Comparison of ENCODE assay signal across 24 cellular contexts in the genomic region with DNA sequence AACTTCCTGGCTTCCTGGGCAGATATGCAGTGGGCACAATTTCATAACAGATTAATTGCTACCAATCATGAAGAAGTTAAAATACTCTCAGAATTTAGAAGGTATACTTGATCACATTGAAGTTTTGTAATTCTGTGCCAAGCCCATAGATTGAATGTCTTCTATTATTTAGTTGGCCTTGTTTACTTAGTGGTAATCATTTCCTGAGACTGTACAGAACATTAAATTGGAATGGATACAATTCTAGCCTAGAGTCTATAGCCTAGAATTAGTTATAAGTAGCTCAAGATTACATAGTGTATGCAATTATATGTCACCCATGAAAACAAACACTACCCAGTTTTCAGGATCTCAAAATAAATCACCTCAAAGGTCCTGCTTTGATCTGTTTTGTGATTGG.
"Had no signal": no experiment of that assay in that cellular context is flagged by ENCODE, and none has a peak within 500 bp of the region (broad histone marks: within the 10 kb centered on the region; RNA-seq: fewer than 3 reads in every experiment).

No MANE protein-coding gene starts in this region.

- H3K9me3 ChIP-seq: gastroesophageal sphincter, right lobe of liver, testis, transverse colon had no signal

- H3K4me1 ChIP-seq: gastroesophageal sphincter, right lobe of liver, testis had no signal

- DNase-seq: activated CD4-positive, alpha-beta T cell treated with anti-CD3 and anti-CD28 coated beads for 36 hours; activated CD4-positive, CD25-positive, alpha-beta regulatory T cell; activated CD8-positive, alpha-beta memory T cell treated with anti-CD3 and anti-CD28 coated beads, Interleukin-2, amount 10 ng/mL, durations not matched to agents 7 days and 5 days; activated CD8-positive, alpha-beta T cell treated with anti-CD3 and anti-CD28 coated beads, Interleukin-2, amount 10 ng/mL, durations not matched to agents 7 days and 5 days; activated naive CD8-positive, alpha-beta T cell treated with anti-CD3 and anti-CD28 coated beads, Interleukin-2, amount 50 U/mL, for 24 hours; activated T-cell treated with anti-CD3 and anti-CD28 coated beads, Interleukin-2, amount 50 U/mL, for 48 hours; dermis blood vessel endothelial cell; effector CD4-positive, alpha-beta T cell; head of caudate nucleus; hypothalamus; immature natural killer cell; kidney; left colon; mammary epithelial cell; posterior cingulate gyrus; right lobe of liver; stimulated activated CD4-positive, alpha-beta T cell treated with anti-CD3 and anti-CD28 coated beads, Interleukin-4, amount 100 ng/mL, for 1 hour; stimulated activated naive CD8-positive, alpha-beta T cell treated with anti-CD3 and anti-CD28 coated beads, Interleukin-15, Interleukin-2, amounts not matched to agents 100 U/mL and 50 U/mL, for 24 hours; testis; transverse colon had no signal

- H3K4me3 ChIP-seq: gastroesophageal sphincter, right lobe of liver, testis, transverse colon had no signal

- H3K36me3 ChIP-seq: gastroesophageal sphincter, right lobe of liver, transverse colon had no signal

- H3K27ac ChIP-seq: gastroesophageal sphincter, right lobe of liver, testis, transverse colon had no signal

- FAIRE-seq: colon, endometrium, kidney, urothelium cell line had no signal

- H3K27me3 ChIP-seq: gastroesophageal sphincter, right lobe of liver, testis, transverse colon had no signal
